ENCODE assay signal across 8 cellular contexts in the genomic region with DNA sequence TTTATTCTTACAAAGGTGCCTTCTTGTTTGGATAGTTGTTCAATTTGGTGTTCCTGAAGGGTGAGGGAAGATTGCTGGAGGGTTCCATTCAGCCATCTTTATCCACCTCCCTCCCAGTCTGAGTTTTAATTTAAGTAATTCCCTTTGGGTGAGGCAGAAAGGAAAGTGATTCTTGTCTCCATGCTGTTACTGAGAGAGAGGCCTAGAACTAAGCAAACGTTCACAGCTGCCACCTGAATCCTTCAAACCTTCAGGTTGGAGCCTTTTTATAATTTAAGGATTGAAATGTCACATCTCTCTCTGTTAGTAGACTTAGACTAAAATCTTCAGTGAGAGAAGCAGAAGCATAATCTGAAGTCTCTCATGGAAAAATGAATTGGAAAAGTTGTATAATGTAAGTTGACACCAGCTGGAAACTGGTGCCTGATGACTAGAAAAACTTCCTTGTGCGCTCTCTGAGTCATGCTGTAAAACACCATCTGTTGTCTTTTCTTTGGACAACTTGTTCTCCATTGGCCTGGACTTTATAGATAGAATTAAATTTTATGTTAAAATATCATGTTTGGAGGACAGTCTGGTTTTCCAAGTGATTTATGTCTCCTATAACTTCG. TPM values are rescaled to one million over a fixed set of nuclear protein-coding genes. Genes with fewer than 3 reads are reported as not detected.
A peak's percentile ranks its signal among the peaks of the same experiment; 100 is the strongest.
DNase-seq lines count a peak whose midpoint lies in the region; ATAC-seq and TF ChIP-seq lines count a peak whose summit lies in the region.

No MANE protein-coding gene starts in this region.

- peak; percentile 69 to 72 for ATAC-seq in right cardiac atrium
- ATAC-seq in HG02642 (IDR thresholded peaks at IDR 0.05; ENCODE audit: poor library complexity, unreplicated experiment): no peak
- no peak for ATAC-seq in GM18502 (IDR thresholded peaks at IDR 0.05; ENCODE audit: poor library complexity, unreplicated experiment)

- no peaks in the 10 kb centered on the region for H3K27me3 ChIP-seq in right cardiac atrium (ENCODE audit: control insufficient read depth, insufficient read depth)

- intact Hi-C loops in right cardiac atrium (cut with DNase I): no loop called here

- CTCF ChIA-PET in HEK293 (lab: Yijun Ruan, JAX): interaction anchor here (0.6 to 1.6 kb wide), 2 partner anchors 26 to 218 kb away, joined by 3 to 4 read pairs; no protein-coding TSS in a partner anchor

- 62% methylated on average over 3 of the region's 3 CpGs for WGBS in right cardiac atrium

- DNase-seq in astrocyte of the spinal cord (ENCODE audit: low read depth, low spot score) (peak; percentile 89), right cardiac atrium (no peak), superior temporal gyrus (ENCODE audit: extremely low spot score) (peak; percentile 81), NCI-H1417 treated with DMSO at 0.1 percent for 48 hours (lab: John Stamatoyannopoulos, UW) (no peak), D341Med (ENCODE audit: low spot score) (no peak)

- POLR2A ChIA-PET in HEK293 (lab: Yijun Ruan, JAX): interaction anchor here (2.4 kb wide), 1 partner anchor 15 kb away, joined by 11 read pairs; the partner anchor contains the start of genes STRADB and TRAK2

- H3K4me1 ChIP-seq in HEK293 (ENCODE audit: control insufficient read depth, insufficient read depth, low read length) (peaks cover 2% of the 10 kb centered on the region; the same call in 1 of the 2 replicates), right cardiac atrium (ENCODE audit: control insufficient read depth, insufficient read depth, low read length) (peaks cover 5% of the 10 kb centered on the region)

- peaks cover 0 to 62% of the 10 kb centered on the region in 2 experiments for H3K36me3 ChIP-seq in HEK293 (ENCODE audit: control insufficient read depth in 2 of 2, insufficient read depth in 1 of 2, low read length in 2 of 2)

- H3K27ac ChIP-seq in HEK293 (ENCODE audit: extremely low read depth, low read depth, low read length) (no peak overlapping the region), right cardiac atrium (ENCODE audit: low read length) (no peak overlapping the region)

- in situ Hi-C loops in astrocyte of the spinal cord (cut with HindIII; ENCODE audit: low sequenced_read_pairs): no loop called here

- no peak for TF ChIP-seq CTCF in HEK293 (tag by site-specific recombination; IDR thresholded peaks at IDR 0.05)
- TF ChIP-seq CTCF in astrocyte of the spinal cord (IDR thresholded peaks at IDR 0.05; ENCODE audit: low read depth, low read length): no peak

- no peaks in the 10 kb centered on the region for H3K9me3 ChIP-seq in HEK293 (ENCODE audit: control insufficient read depth, insufficient read depth, low read depth, low read length)
- H3K9me3 ChIP-seq in right cardiac atrium (ENCODE audit: control insufficient read depth, low read length): no peaks in the 10 kb centered on the region

- no peak overlapping the region for H3K4me3 ChIP-seq in HEK293 (ENCODE audit: low read depth, low read length)
- no peak overlapping the region for H3K4me3 ChIP-seq in astrocyte of the spinal cord (ENCODE audit: low read depth, low read length)
- no peak overlapping the region for H3K4me3 ChIP-seq in right cardiac atrium (ENCODE audit: low read length)

TF ChIP-seq in HEK293, 187 proteins besides CTCF, POLR2A, EP300 and RAD21:
- no peak for TF ChIP-seq ZBTB7A (tag by site-specific recombination; IDR thresholded peaks at IDR 0.05; ENCODE audit: low read depth)
- TF ChIP-seq PRDM1 (tag by site-specific recombination; IDR thresholded peaks at IDR 0.05): 0 out of 2 replicates have a peak, but pooled peaks have one; percentile 16
- TF ChIP-seq, protein P1, sequence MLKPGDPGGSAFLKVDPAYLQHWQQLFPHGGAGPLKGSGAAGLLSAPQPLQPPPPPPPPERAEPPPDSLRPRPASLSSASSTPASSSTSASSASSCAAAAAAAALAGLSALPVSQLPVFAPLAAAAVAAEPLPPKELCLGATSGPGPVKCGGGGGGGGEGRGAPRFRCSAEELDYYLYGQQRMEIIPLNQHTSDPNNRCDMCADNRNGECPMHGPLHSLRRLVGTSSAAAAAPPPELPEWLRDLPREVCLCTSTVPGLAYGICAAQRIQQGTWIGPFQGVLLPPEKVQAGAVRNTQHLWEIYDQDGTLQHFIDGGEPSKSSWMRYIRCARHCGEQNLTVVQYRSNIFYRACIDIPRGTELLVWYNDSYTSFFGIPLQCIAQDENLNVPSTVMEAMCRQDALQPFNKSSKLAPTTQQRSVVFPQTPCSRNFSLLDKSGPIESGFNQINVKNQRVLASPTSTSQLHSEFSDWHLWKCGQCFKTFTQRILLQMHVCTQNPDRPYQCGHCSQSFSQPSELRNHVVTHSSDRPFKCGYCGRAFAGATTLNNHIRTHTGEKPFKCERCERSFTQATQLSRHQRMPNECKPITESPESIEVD (tag by site-specific recombination; IDR thresholded peaks at IDR 0.05): peak; percentile 80

RNA-seq across cellular contexts. Expression of gene STRADB, which starts 14.6 kb away (rescaled TPM):
- 10 to 100 TPM; 35.4 to 51.3 (median 43.4) TPM for total RNA-seq in right cardiac atrium
- polyA plus RNA-seq in right cardiac atrium: 46.9 TPM

RNA-seq across cellular contexts. Expression of gene TRAK2, which starts 14.9 kb away (rescaled TPM):
- total RNA-seq in right cardiac atrium: 100 to 1,000 TPM in 3 of 4 donors, 10 to 100 TPM in 1; 98.2 to 141 (median 134) TPM
- polyA plus RNA-seq in right cardiac atrium: 37.6 TPM

Comparison
In these comparisons a context has a peak if more than half of its experiments do, and no peak if none do; other contexts are left out.
1. DNase-seq: peak in astrocyte of the spinal cord (single experiment) and superior temporal gyrus (single experiment); none in right cardiac atrium (0 of 3), NCI-H1417 treated with DMSO at 0.1 percent for 48 hours (single experiment) and D341Med (single experiment).
2. ATAC-seq: peak in right cardiac atrium (2 of 2); none in HG02642 (single experiment) and GM18502 (single experiment).